8 cellular contexts compared by ENCODE assay signal in the genomic region with DNA sequence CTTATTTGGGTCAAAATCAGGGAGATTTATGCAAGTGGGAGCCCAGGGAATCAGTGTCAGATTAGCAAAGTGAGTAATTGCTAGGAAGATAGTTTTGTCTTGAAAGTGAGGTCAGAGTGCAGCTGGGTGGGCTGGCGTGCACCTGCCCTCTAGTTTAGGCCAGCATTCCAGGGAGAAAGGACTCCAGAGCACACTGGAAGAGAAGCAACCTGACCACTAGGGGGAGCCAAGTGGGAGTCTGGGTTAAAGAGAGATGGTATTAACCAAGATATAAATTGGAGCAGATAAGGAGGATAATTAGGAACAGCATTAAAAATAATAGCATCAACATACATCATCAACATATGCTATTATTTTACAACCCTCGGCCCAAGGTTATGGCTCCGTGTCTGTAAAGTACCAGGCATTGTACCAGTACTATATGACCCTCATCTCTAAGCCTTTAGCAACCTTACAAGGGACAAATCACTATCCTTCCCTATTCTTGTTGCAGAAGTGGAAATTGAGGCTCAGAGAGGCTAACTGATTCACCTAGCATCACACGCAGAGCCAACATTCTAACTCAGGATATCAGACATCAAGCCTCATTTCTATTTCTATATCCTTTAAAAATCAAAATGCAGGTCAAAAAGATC. TPM values are rescaled to one million over a fixed set of nuclear protein-coding genes. Genes with fewer than 3 reads are reported as not detected.
DNase-seq lines count a peak whose midpoint lies in the region; ATAC-seq and TF ChIP-seq lines count a peak whose summit lies in the region.

No MANE protein-coding gene starts in this region.

- no peaks in the 10 kb centered on the region for H3K36me3 Mint-ChIP-seq in CD14-positive monocyte

- H3K4me1 ChIP-seq in body of pancreas (no peaks in the 10 kb centered on the region), mucosa of descending colon (ENCODE audit: low read depth) (no peaks in the 10 kb centered on the region)

- no peak overlapping the region for H3K27ac ChIP-seq in body of pancreas

- intact Hi-C loops in CD14-positive monocyte (cut with micrococcal nuclease) = loop anchor here in 1 of 2 donors (5.0 kb wide), 1 partner anchor 380 kb away; no protein-coding TSS in a partner anchor
- intact Hi-C loops in body of pancreas (cut with DNase I) = no loop called here
- intact Hi-C loops in mucosa of descending colon (cut with DNase I, micrococcal nuclease) = no loop called here
- intact Hi-C loops in lower leg skin (cut with DNase I; ENCODE audit: low total_unique reads) = loop anchor here (10.0 kb wide), 1 partner anchor 378 kb away; no protein-coding TSS in a partner anchor

- no peaks in the 10 kb centered on the region for H3K27me3 ChIP-seq in body of pancreas

- ATAC-seq in body of pancreas = no peak
- peak; percentile 73 for ATAC-seq in mucosa of descending colon
- ATAC-seq in GM19463 (IDR thresholded peaks at IDR 0.05; ENCODE audit: unreplicated experiment) = no peak
- no peak for ATAC-seq in HG02588 (IDR thresholded peaks at IDR 0.05; ENCODE audit: unreplicated experiment)

- H3K4me3 Mint-ChIP-seq in CD14-positive monocyte = no peak overlapping the region

- WGBS in body of pancreas, 2 donors = 57 to 72% methylated on average over 4 of the region's 4 CpGs
- WGBS in lower leg skin, 2 donors = 71% methylated on average over 4 of the region's 4 CpGs

- H3K27ac Mint-ChIP-seq in CD14-positive monocyte = no peak overlapping the region

- H3K9me3 ChIP-seq in body of pancreas = no peaks in the 10 kb centered on the region
- H3K9me3 ChIP-seq in mucosa of descending colon = no peaks in the 10 kb centered on the region

- H3K4me3 ChIP-seq in body of pancreas = no peak overlapping the region
- H3K4me3 ChIP-seq in mucosa of descending colon = no peak overlapping the region
- H3K4me3 ChIP-seq in lower leg skin (ENCODE audit: low read depth, poor library complexity, severe bottlenecking) = no peak overlapping the region

- no peaks in the 10 kb centered on the region for H3K9me3 Mint-ChIP-seq in CD14-positive monocyte

- peak; percentile 81 for TF ChIP-seq CTCF in CD14-positive monocyte (IDR thresholded peaks at IDR 0.05)
- TF ChIP-seq CTCF in GM13976 (IDR thresholded peaks at IDR 0.05; ENCODE audit: borderline replicate concordance, control extremely low read depth, extremely low read depth, insufficient read depth, missing control alignments) = peak; percentile 49
- peak in 6 of 7 experiments; percentile 25 to 58 (median 36) for TF ChIP-seq CTCF in body of pancreas (IDR thresholded peaks at IDR 0.05)
- peak; percentile 53 for TF ChIP-seq CTCF in mucosa of descending colon (IDR thresholded peaks at IDR 0.05)
- no peak for TF ChIP-seq CTCF in lower leg skin (IDR thresholded peaks at IDR 0.05)

- no peaks in the 10 kb centered on the region for H3K4me1 Mint-ChIP-seq in CD14-positive monocyte

- H3K27me3 Mint-ChIP-seq in CD14-positive monocyte (ENCODE audit: low read depth in 3 of 3) = peaks cover 4 to 15% (median 7%) of the 10 kb centered on the region in 3 donors

- TF ChIP-seq POLR2A in body of pancreas (IDR thresholded peaks at IDR 0.05) = no peak
- no peak for TF ChIP-seq POLR2A in lower leg skin (IDR thresholded peaks at IDR 0.05)

- no peaks in the 10 kb centered on the region for H3K36me3 ChIP-seq in body of pancreas (replicated peaks in 1 of 2; ENCODE audit: insufficient read depth in 1 of 2, low read depth in 2 of 2)
- H3K36me3 ChIP-seq in mucosa of descending colon (ENCODE audit: low read depth) = no peaks in the 10 kb centered on the region

- DNase-seq in CD14-positive monocyte (ENCODE audit: low spot score) = no peak
- peak; percentile 46 for DNase-seq in GM13976 (ENCODE audit: low spot score)
- peak; percentile 81 for DNase-seq in NCI-H2196 (lab: John Stamatoyannopoulos, UW; ENCODE audit: unreplicated experiment)
- peak in 2 of 4 donors; percentile 19 to 31 for DNase-seq in body of pancreas
- DNase-seq in mucosa of descending colon = peak in 1 of 3 donors; percentile 75
- no peak for DNase-seq in lower leg skin (ENCODE audit: low spot score in 2 of 2)

- in situ Hi-C loops in GM13976 (cut with MboI; ENCODE audit: low sequenced_read_pairs, unreplicated experiment) = loop anchor here (25.0 kb wide), 1 partner anchor 620 kb away; no protein-coding TSS in a partner anchor

RNA-seq across cellular contexts. Expression of a gene that starts 57.8 kb away (rescaled TPM):
- not detected for polyA plus RNA-seq in CD14-positive monocyte
- total RNA-seq in body of pancreas = 10 to 100 TPM; 12.2 to 95.3 TPM
- 10 to 100 TPM; 13.4 to 37.5 (median 26.3) TPM for total RNA-seq in mucosa of descending colon
- 10 to 100 TPM in 2 of 4 donors, 1 to 10 TPM in 2; 3.9 to 14.9 (median 10.0) TPM for total RNA-seq in lower leg skin

Comparison
In these comparisons a context has a peak if more than half of its experiments do, and no peak if none do; other contexts are left out.
1. DNase-seq: peak in GM13976 (single experiment) and NCI-H2196 (single experiment); none in CD14-positive monocyte (single experiment) and lower leg skin (0 of 2).
2. CTCF ChIP-seq: peak in CD14-positive monocyte (single experiment), GM13976 (single experiment), body of pancreas (6 of 7) and mucosa of descending colon (single experiment); none in lower leg skin (0 of 3).